Comparison of ENCODE assay signal across 1 cellular context in the genomic region with DNA sequence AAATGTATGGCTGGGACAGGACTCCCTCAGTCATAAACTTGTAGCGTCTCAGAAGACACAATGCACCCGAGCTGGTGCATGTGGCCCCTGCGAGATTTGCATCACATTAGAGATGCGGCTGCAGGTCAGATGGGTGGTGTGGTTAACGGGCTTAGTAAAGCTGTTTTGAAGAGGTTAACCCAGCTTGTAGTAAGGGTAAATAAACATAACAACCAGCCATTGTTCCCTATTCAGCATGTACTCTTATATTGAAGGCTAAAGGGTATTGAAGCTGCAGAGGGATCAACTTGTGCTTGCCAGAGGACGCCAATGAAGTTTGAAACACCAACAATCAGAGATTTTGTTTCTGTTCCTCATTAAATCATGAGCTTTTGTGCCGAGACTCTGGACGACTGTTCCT.
TF ChIP-seq lines count a peak whose summit lies in the region.

No MANE protein-coding gene starts in this region.

TF ChIP-seq in GM12878, 131 proteins besides CTCF, POLR2A, EP300 and RAD21 (continued from another document):
- TF ChIP-seq, protein P1, sequence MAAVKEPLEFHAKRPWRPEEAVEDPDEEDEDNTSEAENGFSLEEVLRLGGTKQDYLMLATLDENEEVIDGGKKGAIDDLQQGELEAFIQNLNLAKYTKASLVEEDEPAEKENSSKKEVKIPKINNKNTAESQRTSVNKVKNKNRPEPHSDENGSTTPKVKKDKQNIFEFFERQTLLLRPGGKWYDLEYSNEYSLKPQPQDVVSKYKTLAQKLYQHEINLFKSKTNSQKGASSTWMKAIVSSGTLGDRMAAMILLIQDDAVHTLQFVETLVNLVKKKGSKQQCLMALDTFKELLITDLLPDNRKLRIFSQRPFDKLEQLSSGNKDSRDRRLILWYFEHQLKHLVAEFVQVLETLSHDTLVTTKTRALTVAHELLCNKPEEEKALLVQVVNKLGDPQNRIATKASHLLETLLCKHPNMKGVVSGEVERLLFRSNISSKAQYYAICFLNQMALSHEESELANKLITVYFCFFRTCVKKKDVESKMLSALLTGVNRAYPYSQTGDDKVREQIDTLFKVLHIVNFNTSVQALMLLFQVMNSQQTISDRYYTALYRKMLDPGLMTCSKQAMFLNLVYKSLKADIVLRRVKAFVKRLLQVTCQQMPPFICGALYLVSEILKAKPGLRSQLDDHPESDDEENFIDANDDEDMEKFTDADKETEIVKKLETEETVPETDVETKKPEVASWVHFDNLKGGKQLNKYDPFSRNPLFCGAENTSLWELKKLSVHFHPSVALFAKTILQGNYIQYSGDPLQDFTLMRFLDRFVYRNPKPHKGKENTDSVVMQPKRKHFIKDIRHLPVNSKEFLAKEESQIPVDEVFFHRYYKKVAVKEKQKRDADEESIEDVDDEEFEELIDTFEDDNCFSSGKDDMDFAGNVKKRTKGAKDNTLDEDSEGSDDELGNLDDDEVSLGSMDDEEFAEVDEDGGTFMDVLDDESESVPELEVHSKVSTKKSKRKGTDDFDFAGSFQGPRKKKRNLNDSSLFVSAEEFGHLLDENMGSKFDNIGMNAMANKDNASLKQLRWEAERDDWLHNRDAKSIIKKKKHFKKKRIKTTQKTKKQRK (IDR thresholded peaks at IDR 0.05; ENCODE audit: low read depth, low read length) = no peak
